Comparison of ENCODE assay signal across 25 cellular contexts in genomic region chr5:141832131-141832530, GRCh38. TPM values are rescaled to one million over a fixed set of nuclear protein-coding genes. Genes with fewer than 3 reads are reported as not detected.
"Had no signal": no experiment of that assay in that cellular context is flagged by ENCODE, and none has a peak within 500 bp of the region (broad histone marks: within the 10 kb centered on the region; RNA-seq: fewer than 3 reads in every experiment).

No MANE protein-coding gene starts in this region.

- H3K36me3 Mint-ChIP-seq: naive B cell had no signal

- H3K27me3 ChIP-seq: ovary, right lobe of liver had no signal

- H3K9me3 ChIP-seq: mucosa of descending colon, ovary, right lobe of liver, suprapubic skin, transverse colon had no signal

- H3K27ac ChIP-seq: ovary, right lobe of liver, suprapubic skin, transverse colon had no signal

- ATAC-seq: activated CD8-positive, alpha-beta T cell treated with anti-CD3 and anti-CD28 coated beads, Interleukin-2, amount 10 ng/mL, durations not matched to agents 7 days and 5 days; activated naive CD8-positive, alpha-beta T cell treated with anti-CD3 and anti-CD28 coated beads, Interleukin-2, amount 50 U/mL, for 24 hours; effector memory CD8-positive, alpha-beta T cell; left lobe of liver; right lobe of liver; stimulated activated naive CD8-positive, alpha-beta T cell treated with anti-CD3 and anti-CD28 coated beads, Interleukin-15, amount 100 ng/mL, for 72 hours had no signal

- H3K27me3 Mint-ChIP-seq: activated T-cell treated with anti-CD3 and anti-CD28 coated beads, Interleukin-2, amount 50 U/mL, for 24 hours; brain had no signal

- FAIRE-seq: kidney, small intestine had no signal

- H3K4me1 ChIP-seq: right lobe of liver had no signal

- H3K27ac Mint-ChIP-seq: activated CD4-positive, alpha-beta T cell treated with anti-CD3 and anti-CD28 coated beads, Interleukin-2, amount 10 ng/mL, durations not matched to agents 24 days and 14 days; activated CD8-positive, alpha-beta T cell treated with anti-CD3 and anti-CD28 coated beads, Interleukin-2, amount 10 ng/mL, durations not matched to agents 7 days and 5 days; activated naive CD4-positive, alpha-beta T cell treated with anti-CD3 and anti-CD28 coated beads for 36 hours; activated naive CD8-positive, alpha-beta T cell treated with anti-CD3 and anti-CD28 coated beads, Interleukin-2, amount 50 U/mL, for 24 hours; activated T-cell treated with anti-CD3 and anti-CD28 coated beads, Interleukin-2, amount 50 U/mL, for 24 hours; effector memory CD8-positive, alpha-beta T cell; naive B cell; stimulated activated naive CD8-positive, alpha-beta T cell treated with anti-CD3 and anti-CD28 coated beads, Interleukin-15, amount 100 ng/mL, for 72 hours had no signal

- H3K9me3 Mint-ChIP-seq: activated CD4-positive, alpha-beta T cell treated with anti-CD3 and anti-CD28 coated beads, Interleukin-2, amount 10 ng/mL, durations not matched to agents 24 days and 14 days; activated naive CD4-positive, alpha-beta T cell treated with anti-CD3 and anti-CD28 coated beads for 36 hours; activated naive CD8-positive, alpha-beta T cell treated with anti-CD3 and anti-CD28 coated beads, Interleukin-2, amount 50 U/mL, for 24 hours; activated T-cell treated with anti-CD3 and anti-CD28 coated beads, Interleukin-2, amount 50 U/mL, for 24 hours; central memory CD8-positive, alpha-beta T cell; effector memory CD8-positive, alpha-beta T cell; stimulated activated naive CD8-positive, alpha-beta T cell treated with anti-CD3 and anti-CD28 coated beads, Interleukin-15, amount 100 ng/mL, for 72 hours had no signal

- H3K4me3 Mint-ChIP-seq: activated CD4-positive, alpha-beta T cell treated with anti-CD3 and anti-CD28 coated beads, Interleukin-2, amount 10 ng/mL, durations not matched to agents 24 days and 14 days; activated CD8-positive, alpha-beta T cell treated with anti-CD3 and anti-CD28 coated beads, Interleukin-2, amount 10 ng/mL, durations not matched to agents 7 days and 5 days; activated naive CD4-positive, alpha-beta T cell treated with anti-CD3 and anti-CD28 coated beads for 36 hours; activated naive CD8-positive, alpha-beta T cell treated with anti-CD3 and anti-CD28 coated beads, Interleukin-2, amount 50 U/mL, for 24 hours; activated T-cell treated with anti-CD3 and anti-CD28 coated beads, Interleukin-2, amount 50 U/mL, for 24 hours; brain; central memory CD8-positive, alpha-beta T cell; effector memory CD8-positive, alpha-beta T cell; stimulated activated naive CD8-positive, alpha-beta T cell treated with anti-CD3 and anti-CD28 coated beads, Interleukin-15, amount 100 ng/mL, for 72 hours had no signal

- H3K4me1 Mint-ChIP-seq: central memory CD8-positive, alpha-beta T cell had no signal

- H3K36me3 ChIP-seq: ovary, right lobe of liver, suprapubic skin, transverse colon had no signal

- DNase-seq: activated CD4-positive, alpha-beta T cell treated with anti-CD3 and anti-CD28 coated beads, Interleukin-2, amount 10 ng/mL, durations not matched to agents 24 days and 14 days; activated CD4-positive, CD25-positive, alpha-beta regulatory T cell; activated CD8-positive, alpha-beta T cell treated with anti-CD3 and anti-CD28 coated beads, Interleukin-2, amount 10 ng/mL, durations not matched to agents 7 days and 5 days; activated naive CD4-positive, alpha-beta T cell treated with anti-CD3 and anti-CD28 coated beads for 36 hours; activated naive CD8-positive, alpha-beta T cell treated with anti-CD3 and anti-CD28 coated beads, Interleukin-2, amount 50 U/mL, for 24 hours; activated T-cell treated with anti-CD3 and anti-CD28 coated beads, Interleukin-2, amount 50 U/mL, for 24 hours; anterior cingulate cortex; effector memory CD8-positive, alpha-beta T cell; foreskin melanocyte; head of caudate nucleus; mucosa of descending colon; naive B cell; ovary; right lobe of liver; small intestine; stimulated activated CD4-positive, alpha-beta T cell treated with anti-CD3 and anti-CD28 coated beads, Interleukin-4, amount 100 ng/mL, for 1 hour; stimulated activated naive CD8-positive, alpha-beta T cell treated with anti-CD3 and anti-CD28 coated beads, Interleukin-15, amount 100 ng/mL, for 72 hours; T-helper 1 cell; T-helper 9 cell; transverse colon had no signal

- H3K4me3 ChIP-seq: mucosa of descending colon, ovary, right lobe of liver, suprapubic skin, transverse colon had no signal

RNA-seq across cellular contexts. Expression of gene PCDH1, which starts 46.1 kb away (rescaled TPM):
- total RNA-seq: activated CD4-positive, alpha-beta T cell treated with anti-CD3 and anti-CD28 coated beads, Interleukin-2, amount 10 ng/mL, durations not matched to agents 24 days and 14 days; activated CD8-positive, alpha-beta T cell treated with anti-CD3 and anti-CD28 coated beads, Interleukin-2, amount 10 ng/mL, durations not matched to agents 7 days and 5 days; activated naive CD4-positive, alpha-beta T cell treated with anti-CD3 and anti-CD28 coated beads for 36 hours had no signal
